In genomic region chr12:51546102-51546501, GRCh38 we compare ENCODE assay signal across 10 cellular contexts.
"Had no signal": no experiment of that assay in that cellular context is flagged by ENCODE, and none has a peak within 500 bp of the region (broad histone marks: within the 10 kb centered on the region; RNA-seq: fewer than 3 reads in every experiment).

No MANE protein-coding gene starts in this region.

- H3K4me3 ChIP-seq: GM23248, HAP-1 had no signal

- H3K4me1 ChIP-seq: HAP-1 had no signal

- H3K9ac ChIP-seq: GM23248, KMS-11 had no signal

- ATAC-seq: HCT116, HepG2 had no signal

- H3K27ac ChIP-seq: GM23248, HL-60, KMS-11 had no signal

- H3K9me3 ChIP-seq: HAP-1 had no signal

- H3K36me3 ChIP-seq: HAP-1 had no signal

- DNase-seq: GM23248, GOT3, H7, HFFc6, KBM-7 had no signal

- H3K4me2 ChIP-seq: KMS-11 had no signal

- H2AFZ ChIP-seq: GM23248 had no signal
